In genomic region chr16:22924492-22924891, GRCh38 we compare ENCODE assay signal across 1 cellular context.
TF ChIP-seq lines count a peak whose summit lies in the region.

No MANE protein-coding gene starts in this region.

TF ChIP-seq in K562, 482 proteins besides CTCF, POLR2A, EP300 and RAD21 (continued from another document):
- TF ChIP-seq TSHZ1 (CRISPR knock-in tag; IDR thresholded peaks at IDR 0.05) (no peak), CEBPG (CRISPR knock-in tag; IDR thresholded peaks at IDR 0.05) (no peak), CEBPG (tag; conservative IDR thresholded peaks at IDR 0.05 in 1 of 2, IDR thresholded peaks at IDR 0.05 in 1 of 2) (0 out of 4 replicates have a peak, but pooled peaks of 1 of the 2 experiments have one; percentile 13), DDX20 (tag; IDR thresholded peaks at IDR 0.05; ENCODE audit: low read depth) (no peak), ZNF282 (CRISPR knock-in tag; IDR thresholded peaks at IDR 0.05) (no peak), TAL1 (IDR thresholded peaks at IDR 0.05) (no peak), CEBPB (tag; IDR thresholded peaks at IDR 0.05) (0 out of 2 replicates have a peak, but pooled peaks have one; percentile 24), STAG1 (CRISPR knock-in tag; IDR thresholded peaks at IDR 0.05; ENCODE audit: borderline replicate concordance) (no peak), HLTF (IDR thresholded peaks at IDR 0.05) (no peak), ZNF57 (CRISPR knock-in tag; IDR thresholded peaks at IDR 0.05) (no peak), ETV1 (tag; conservative IDR thresholded peaks at IDR 0.05; ENCODE audit: low read depth) (no peak), PTBP1 (IDR thresholded peaks at IDR 0.05; ENCODE audit: low read depth, low read length) (no peak), FOS (IDR thresholded peaks at IDR 0.05; ENCODE audit: extremely low read depth, insufficient read length) (no peak), ZNF76 (CRISPR knock-in tag; IDR thresholded peaks at IDR 0.05; ENCODE audit: borderline replicate concordance) (no peak), SIN3B (IDR thresholded peaks at IDR 0.05; ENCODE audit: low read depth) (no peak), FOXP4 (CRISPR knock-in tag; IDR thresholded peaks at IDR 0.05; ENCODE audit: borderline replicate concordance) (no peak), MTA3 (IDR thresholded peaks at IDR 0.05; ENCODE audit: borderline replicate concordance) (no peak)
- TF ChIP-seq, protein P1, sequence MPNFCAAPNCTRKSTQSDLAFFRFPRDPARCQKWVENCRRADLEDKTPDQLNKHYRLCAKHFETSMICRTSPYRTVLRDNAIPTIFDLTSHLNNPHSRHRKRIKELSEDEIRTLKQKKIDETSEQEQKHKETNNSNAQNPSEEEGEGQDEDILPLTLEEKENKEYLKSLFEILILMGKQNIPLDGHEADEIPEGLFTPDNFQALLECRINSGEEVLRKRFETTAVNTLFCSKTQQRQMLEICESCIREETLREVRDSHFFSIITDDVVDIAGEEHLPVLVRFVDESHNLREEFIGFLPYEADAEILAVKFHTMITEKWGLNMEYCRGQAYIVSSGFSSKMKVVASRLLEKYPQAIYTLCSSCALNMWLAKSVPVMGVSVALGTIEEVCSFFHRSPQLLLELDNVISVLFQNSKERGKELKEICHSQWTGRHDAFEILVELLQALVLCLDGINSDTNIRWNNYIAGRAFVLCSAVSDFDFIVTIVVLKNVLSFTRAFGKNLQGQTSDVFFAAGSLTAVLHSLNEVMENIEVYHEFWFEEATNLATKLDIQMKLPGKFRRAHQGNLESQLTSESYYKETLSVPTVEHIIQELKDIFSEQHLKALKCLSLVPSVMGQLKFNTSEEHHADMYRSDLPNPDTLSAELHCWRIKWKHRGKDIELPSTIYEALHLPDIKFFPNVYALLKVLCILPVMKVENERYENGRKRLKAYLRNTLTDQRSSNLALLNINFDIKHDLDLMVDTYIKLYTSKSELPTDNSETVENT (CRISPR knock-in tag; IDR thresholded peaks at IDR 0.05), result no peak
- TF ChIP-seq, protein P2, sequence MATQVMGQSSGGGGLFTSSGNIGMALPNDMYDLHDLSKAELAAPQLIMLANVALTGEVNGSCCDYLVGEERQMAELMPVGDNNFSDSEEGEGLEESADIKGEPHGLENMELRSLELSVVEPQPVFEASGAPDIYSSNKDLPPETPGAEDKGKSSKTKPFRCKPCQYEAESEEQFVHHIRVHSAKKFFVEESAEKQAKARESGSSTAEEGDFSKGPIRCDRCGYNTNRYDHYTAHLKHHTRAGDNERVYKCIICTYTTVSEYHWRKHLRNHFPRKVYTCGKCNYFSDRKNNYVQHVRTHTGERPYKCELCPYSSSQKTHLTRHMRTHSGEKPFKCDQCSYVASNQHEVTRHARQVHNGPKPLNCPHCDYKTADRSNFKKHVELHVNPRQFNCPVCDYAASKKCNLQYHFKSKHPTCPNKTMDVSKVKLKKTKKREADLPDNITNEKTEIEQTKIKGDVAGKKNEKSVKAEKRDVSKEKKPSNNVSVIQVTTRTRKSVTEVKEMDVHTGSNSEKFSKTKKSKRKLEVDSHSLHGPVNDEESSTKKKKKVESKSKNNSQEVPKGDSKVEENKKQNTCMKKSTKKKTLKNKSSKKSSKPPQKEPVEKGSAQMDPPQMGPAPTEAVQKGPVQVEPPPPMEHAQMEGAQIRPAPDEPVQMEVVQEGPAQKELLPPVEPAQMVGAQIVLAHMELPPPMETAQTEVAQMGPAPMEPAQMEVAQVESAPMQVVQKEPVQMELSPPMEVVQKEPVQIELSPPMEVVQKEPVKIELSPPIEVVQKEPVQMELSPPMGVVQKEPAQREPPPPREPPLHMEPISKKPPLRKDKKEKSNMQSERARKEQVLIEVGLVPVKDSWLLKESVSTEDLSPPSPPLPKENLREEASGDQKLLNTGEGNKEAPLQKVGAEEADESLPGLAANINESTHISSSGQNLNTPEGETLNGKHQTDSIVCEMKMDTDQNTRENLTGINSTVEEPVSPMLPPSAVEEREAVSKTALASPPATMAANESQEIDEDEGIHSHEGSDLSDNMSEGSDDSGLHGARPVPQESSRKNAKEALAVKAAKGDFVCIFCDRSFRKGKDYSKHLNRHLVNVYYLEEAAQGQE (CRISPR knock-in tag; IDR thresholded peaks at IDR 0.05; ENCODE audit: low read depth), result no peak
- TF ChIP-seq, protein P3, sequence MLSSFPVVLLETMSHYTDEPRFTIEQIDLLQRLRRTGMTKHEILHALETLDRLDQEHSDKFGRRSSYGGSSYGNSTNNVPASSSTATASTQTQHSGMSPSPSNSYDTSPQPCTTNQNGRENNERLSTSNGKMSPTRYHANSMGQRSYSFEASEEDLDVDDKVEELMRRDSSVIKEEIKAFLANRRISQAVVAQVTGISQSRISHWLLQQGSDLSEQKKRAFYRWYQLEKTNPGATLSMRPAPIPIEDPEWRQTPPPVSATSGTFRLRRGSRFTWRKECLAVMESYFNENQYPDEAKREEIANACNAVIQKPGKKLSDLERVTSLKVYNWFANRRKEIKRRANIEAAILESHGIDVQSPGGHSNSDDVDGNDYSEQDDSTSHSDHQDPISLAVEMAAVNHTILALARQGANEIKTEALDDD (IDR thresholded peaks at IDR 0.05), result no peak
- TF ChIP-seq, protein P4, sequence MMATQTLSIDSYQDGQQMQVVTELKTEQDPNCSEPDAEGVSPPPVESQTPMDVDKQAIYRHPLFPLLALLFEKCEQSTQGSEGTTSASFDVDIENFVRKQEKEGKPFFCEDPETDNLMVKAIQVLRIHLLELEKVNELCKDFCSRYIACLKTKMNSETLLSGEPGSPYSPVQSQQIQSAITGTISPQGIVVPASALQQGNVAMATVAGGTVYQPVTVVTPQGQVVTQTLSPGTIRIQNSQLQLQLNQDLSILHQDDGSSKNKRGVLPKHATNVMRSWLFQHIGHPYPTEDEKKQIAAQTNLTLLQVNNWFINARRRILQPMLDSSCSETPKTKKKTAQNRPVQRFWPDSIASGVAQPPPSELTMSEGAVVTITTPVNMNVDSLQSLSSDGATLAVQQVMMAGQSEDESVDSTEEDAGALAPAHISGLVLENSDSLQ (IDR thresholded peaks at IDR 0.05), result no peak
